ENCODE assay signal across 1 cellular context in the genomic region with DNA sequence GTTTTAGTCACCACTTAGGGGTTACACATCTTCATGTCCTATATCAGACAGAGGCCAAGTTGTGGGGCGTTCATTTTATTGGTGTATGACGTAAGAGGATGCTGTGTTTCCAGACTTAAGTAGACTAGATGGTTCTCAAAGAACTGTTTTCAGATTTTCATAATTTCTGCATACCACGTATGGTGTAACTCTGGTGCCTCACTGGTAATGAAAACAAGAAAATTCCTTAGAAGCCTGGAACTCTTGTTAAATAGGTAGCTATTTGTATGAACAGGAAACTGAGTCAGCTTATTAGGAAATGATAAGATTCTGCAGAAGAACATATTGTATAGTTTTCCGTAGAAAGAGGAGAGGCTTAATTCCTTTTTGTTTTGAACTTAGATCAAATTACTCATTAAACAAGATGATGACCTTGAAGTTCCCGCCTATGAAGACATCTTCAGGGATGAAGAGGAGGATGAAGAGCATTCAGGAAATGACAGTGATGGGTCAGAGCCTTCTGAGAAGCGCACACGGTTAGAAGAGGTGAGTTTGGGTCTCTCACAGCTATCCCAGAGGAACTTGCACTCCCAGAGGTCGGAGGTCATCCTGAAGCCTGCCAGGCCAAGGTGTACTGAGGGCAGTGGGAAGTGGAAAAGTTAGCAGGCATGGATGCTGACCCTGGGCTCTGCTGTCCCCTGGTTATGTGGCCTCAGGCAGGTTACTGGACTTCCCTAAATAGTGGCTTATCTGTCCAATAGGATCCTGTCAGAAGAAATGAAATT.
TF ChIP-seq lines count a peak whose summit lies in the region.

No MANE protein-coding gene starts in this region.

TF ChIP-seq in K562, 482 proteins besides CTCF, POLR2A, EP300 and RAD21:
- TF ChIP-seq, protein P1, sequence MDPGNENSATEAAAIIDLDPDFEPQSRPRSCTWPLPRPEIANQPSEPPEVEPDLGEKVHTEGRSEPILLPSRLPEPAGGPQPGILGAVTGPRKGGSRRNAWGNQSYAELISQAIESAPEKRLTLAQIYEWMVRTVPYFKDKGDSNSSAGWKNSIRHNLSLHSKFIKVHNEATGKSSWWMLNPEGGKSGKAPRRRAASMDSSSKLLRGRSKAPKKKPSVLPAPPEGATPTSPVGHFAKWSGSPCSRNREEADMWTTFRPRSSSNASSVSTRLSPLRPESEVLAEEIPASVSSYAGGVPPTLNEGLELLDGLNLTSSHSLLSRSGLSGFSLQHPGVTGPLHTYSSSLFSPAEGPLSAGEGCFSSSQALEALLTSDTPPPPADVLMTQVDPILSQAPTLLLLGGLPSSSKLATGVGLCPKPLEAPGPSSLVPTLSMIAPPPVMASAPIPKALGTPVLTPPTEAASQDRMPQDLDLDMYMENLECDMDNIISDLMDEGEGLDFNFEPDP (CRISPR knock-in tag; IDR thresholded peaks at IDR 0.05), result no peak
- TF ChIP-seq RBM15 (IDR thresholded peaks at IDR 0.05; ENCODE audit: insufficient read depth, low read length) (no peak), RBFOX2 (IDR thresholded peaks at IDR 0.05; ENCODE audit: low read depth, low read length) (peak; percentile 23), CEBPG (CRISPR knock-in tag; IDR thresholded peaks at IDR 0.05) (no peak), CEBPG (tag; conservative IDR thresholded peaks at IDR 0.05 in 1 of 2, IDR thresholded peaks at IDR 0.05 in 1 of 2) (peak in 1 of 2 experiments; percentile 48; a peak in 1 of 4 replicates), SPI1 (IDR thresholded peaks at IDR 0.05; ENCODE audit: borderline replicate concordance, low read depth, low read length) (no peak), SNRNP70 (optimal IDR thresholded peaks at IDR 0.05; ENCODE audit: low read depth, low read length) (no peak), CBFB (CRISPR knock-in tag; IDR thresholded peaks at IDR 0.05) (no peak), TOE1 (IDR thresholded peaks at IDR 0.05; ENCODE audit: borderline replicate concordance) (no peak), TOE1 (CRISPR knock-in tag; IDR thresholded peaks at IDR 0.05; ENCODE audit: borderline replicate concordance, low read depth) (no peak), FIP1L1 (IDR thresholded peaks at IDR 0.05; ENCODE audit: low read depth, low read length, poor library complexity, severe bottlenecking) (no peak), WHSC1 (IDR thresholded peaks at IDR 0.05; ENCODE audit: low read length) (peak; percentile 28), MAFG (tag; conservative IDR thresholded peaks at IDR 0.05) (0 out of 2 replicates have a peak, but pooled peaks have one; percentile 30), KLF1 (tag; IDR thresholded peaks at IDR 0.05) (no peak)
- TF ChIP-seq, protein P2, sequence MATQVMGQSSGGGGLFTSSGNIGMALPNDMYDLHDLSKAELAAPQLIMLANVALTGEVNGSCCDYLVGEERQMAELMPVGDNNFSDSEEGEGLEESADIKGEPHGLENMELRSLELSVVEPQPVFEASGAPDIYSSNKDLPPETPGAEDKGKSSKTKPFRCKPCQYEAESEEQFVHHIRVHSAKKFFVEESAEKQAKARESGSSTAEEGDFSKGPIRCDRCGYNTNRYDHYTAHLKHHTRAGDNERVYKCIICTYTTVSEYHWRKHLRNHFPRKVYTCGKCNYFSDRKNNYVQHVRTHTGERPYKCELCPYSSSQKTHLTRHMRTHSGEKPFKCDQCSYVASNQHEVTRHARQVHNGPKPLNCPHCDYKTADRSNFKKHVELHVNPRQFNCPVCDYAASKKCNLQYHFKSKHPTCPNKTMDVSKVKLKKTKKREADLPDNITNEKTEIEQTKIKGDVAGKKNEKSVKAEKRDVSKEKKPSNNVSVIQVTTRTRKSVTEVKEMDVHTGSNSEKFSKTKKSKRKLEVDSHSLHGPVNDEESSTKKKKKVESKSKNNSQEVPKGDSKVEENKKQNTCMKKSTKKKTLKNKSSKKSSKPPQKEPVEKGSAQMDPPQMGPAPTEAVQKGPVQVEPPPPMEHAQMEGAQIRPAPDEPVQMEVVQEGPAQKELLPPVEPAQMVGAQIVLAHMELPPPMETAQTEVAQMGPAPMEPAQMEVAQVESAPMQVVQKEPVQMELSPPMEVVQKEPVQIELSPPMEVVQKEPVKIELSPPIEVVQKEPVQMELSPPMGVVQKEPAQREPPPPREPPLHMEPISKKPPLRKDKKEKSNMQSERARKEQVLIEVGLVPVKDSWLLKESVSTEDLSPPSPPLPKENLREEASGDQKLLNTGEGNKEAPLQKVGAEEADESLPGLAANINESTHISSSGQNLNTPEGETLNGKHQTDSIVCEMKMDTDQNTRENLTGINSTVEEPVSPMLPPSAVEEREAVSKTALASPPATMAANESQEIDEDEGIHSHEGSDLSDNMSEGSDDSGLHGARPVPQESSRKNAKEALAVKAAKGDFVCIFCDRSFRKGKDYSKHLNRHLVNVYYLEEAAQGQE (CRISPR knock-in tag; IDR thresholded peaks at IDR 0.05; ENCODE audit: low read depth), result 0 out of 2 replicates have a peak, but pooled peaks have one; percentile 32
- TF ChIP-seq, protein P3, sequence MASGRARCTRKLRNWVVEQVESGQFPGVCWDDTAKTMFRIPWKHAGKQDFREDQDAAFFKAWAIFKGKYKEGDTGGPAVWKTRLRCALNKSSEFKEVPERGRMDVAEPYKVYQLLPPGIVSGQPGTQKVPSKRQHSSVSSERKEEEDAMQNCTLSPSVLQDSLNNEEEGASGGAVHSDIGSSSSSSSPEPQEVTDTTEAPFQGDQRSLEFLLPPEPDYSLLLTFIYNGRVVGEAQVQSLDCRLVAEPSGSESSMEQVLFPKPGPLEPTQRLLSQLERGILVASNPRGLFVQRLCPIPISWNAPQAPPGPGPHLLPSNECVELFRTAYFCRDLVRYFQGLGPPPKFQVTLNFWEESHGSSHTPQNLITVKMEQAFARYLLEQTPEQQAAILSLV (tag; IDR thresholded peaks at IDR 0.05), result 0 out of 2 replicates have a peak, but pooled peaks have one; percentile 30
- TF ChIP-seq, protein P4, sequence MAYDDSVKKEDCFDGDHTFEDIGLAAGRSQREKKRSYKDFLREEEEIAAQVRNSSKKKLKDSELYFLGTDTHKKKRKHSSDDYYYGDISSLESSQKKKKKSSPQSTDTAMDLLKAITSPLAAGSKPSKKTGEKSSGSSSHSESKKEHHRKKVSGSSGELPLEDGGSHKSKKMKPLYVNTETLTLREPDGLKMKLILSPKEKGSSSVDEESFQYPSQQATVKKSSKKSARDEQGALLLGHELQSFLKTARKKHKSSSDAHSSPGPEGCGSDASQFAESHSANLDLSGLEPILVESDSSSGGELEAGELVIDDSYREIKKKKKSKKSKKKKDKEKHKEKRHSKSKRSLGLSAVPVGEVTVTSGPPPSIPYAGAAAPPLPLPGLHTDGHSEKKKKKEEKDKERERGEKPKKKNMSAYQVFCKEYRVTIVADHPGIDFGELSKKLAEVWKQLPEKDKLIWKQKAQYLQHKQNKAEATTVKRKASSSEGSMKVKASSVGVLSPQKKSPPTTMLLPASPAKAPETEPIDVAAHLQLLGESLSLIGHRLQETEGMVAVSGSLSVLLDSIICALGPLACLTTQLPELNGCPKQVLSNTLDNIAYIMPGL (CRISPR knock-in tag; IDR thresholded peaks at IDR 0.05), result 0 out of 2 replicates have a peak, but pooled peaks have one; percentile 68
